Comparison of ENCODE assay signal across 14 cellular contexts in genomic region chr5:169758886-169759285, GRCh38.
DNase-seq lines count a peak whose midpoint lies in the region; ATAC-seq and TF ChIP-seq lines count a peak whose summit lies in the region.
"Had no signal": no experiment of that assay in that cellular context is flagged by ENCODE, and none has a peak within 500 bp of the region (broad histone marks: within the 10 kb centered on the region; RNA-seq: fewer than 3 reads in every experiment).

No MANE protein-coding gene starts in this region.

- no peak overlapping the region for H3K4me3 Mint-ChIP-seq in activated T-helper 17 cell treated with anti-CD3 and anti-CD28 coated beads, Interleukin-2, amount 50 U/mL, for 72 hours
- H3K4me3 Mint-ChIP-seq: CD4-positive, alpha-beta memory T cell had no signal

- H3K27ac Mint-ChIP-seq in activated T-helper 17 cell treated with anti-CD3 and anti-CD28 coated beads, Interleukin-2, amount 50 U/mL, for 72 hours: peak overlapping the region; percentile 3

- H2BK15ac ChIP-seq in IMR-90 (ENCODE audit: low read depth, low read length): no peak overlapping the region

- DNase-seq in EH (ENCODE audit: low read depth): peak; percentile 52
- peak; percentile 18 for DNase-seq in IMR-90
- peak; percentile 32 for DNase-seq in renal cortical epithelial cell (ENCODE audit: low read depth)
- no peak for DNase-seq in activated CD4-positive, CD25-positive, alpha-beta regulatory T cell treated with anti-CD3 and anti-CD28 coated beads, Interleukin-2, amount 50 U/mL, for 72 hours
- no peak for DNase-seq in NCI-H1417 treated with DMSO at 0.1 percent for 48 hours (lab: John Stamatoyannopoulos, UW)
- DNase-seq: BE2C; CD4-positive, alpha-beta memory T cell; DMS79; EL had no signal

- no peak for TF ChIP-seq RAD21 in IMR-90 (IDR thresholded peaks at IDR 0.05; ENCODE audit: low read length)

- no peak overlapping the region for H2AK9ac ChIP-seq in IMR-90 (replicated peaks; ENCODE audit: low read depth, low read length, poor library complexity)

- no peak overlapping the region for H2AK5ac ChIP-seq in IMR-90 (ENCODE audit: low read depth, low read length)

- no peak overlapping the region for H3K14ac ChIP-seq in IMR-90 (replicated peaks; ENCODE audit: low read depth, low read length)

- no TSS peak for BruUV-seq in IMR-90 (replicated peaks; lab: Mats Ljungman, UMichigan)

- no peak overlapping the region for H3K4ac ChIP-seq in IMR-90 (ENCODE audit: low read depth, low read length)

- H3K23ac ChIP-seq in IMR-90 (ENCODE audit: low read depth, low read length): no peak overlapping the region

- H3K27me3 Mint-ChIP-seq in activated T-helper 17 cell treated with anti-CD3 and anti-CD28 coated beads, Interleukin-2, amount 50 U/mL, for 72 hours: no peaks in the 10 kb centered on the region
- H3K27me3 Mint-ChIP-seq: CD4-positive, alpha-beta memory T cell had no signal

- H3K56ac ChIP-seq in IMR-90 (ENCODE audit: extremely low read depth, insufficient read depth, low read length): no peak overlapping the region

- CTCF ChIA-PET in IMR-90 (lab: Yijun Ruan, JAX): no interaction called here

- in situ Hi-C loops in IMR-90 (cut with MboI; ENCODE audit: low sequenced_read_pairs): no loop called here

- no peak overlapping the region for H4K5ac ChIP-seq in IMR-90 (ENCODE audit: low read depth, low read length)

- H3K9me1 ChIP-seq in IMR-90 (ENCODE audit: insufficient read depth, low read length): peaks cover 9% of the 10 kb centered on the region

- no peak overlapping the region for H4K91ac ChIP-seq in IMR-90 (ENCODE audit: insufficient read depth, low read depth, low read length)

- H2BK5ac ChIP-seq in IMR-90 (ENCODE audit: low read depth, low read length, poor library complexity, severe bottlenecking): no peak overlapping the region

- no peaks in the 10 kb centered on the region for H3K9me3 Mint-ChIP-seq in activated T-helper 17 cell treated with anti-CD3 and anti-CD28 coated beads, Interleukin-2, amount 50 U/mL, for 72 hours
- H3K9me3 Mint-ChIP-seq: CD4-positive, alpha-beta memory T cell had no signal

- no peaks in the 10 kb centered on the region for H3K36me3 ChIP-seq in IMR-90 (ENCODE audit: control insufficient read depth, insufficient read depth, low read length)
- H3K36me3 ChIP-seq: BE2C had no signal

- H3K4me3 ChIP-seq in IMR-90 (ENCODE audit: insufficient read depth, low read depth, low read length): no peak overlapping the region

- H3K9me3 ChIP-seq in IMR-90 (ENCODE audit: control insufficient read depth, insufficient read depth, low read length): no peaks in the 10 kb centered on the region
- H3K9me3 ChIP-seq: BE2C had no signal

- H3K4me1 Mint-ChIP-seq in activated T-helper 17 cell treated with anti-CD3 and anti-CD28 coated beads, Interleukin-2, amount 50 U/mL, for 72 hours: peaks cover 7% of the 10 kb centered on the region

- no peak for TF ChIP-seq POLR2A in IMR-90 (IDR thresholded peaks at IDR 0.05; ENCODE audit: low read depth, low read length)

- H2AFZ ChIP-seq in IMR-90 (replicated peaks; ENCODE audit: low read length, poor library complexity): no peak overlapping the region

- H2BK20ac ChIP-seq in IMR-90 (ENCODE audit: low read depth, low read length): no peak overlapping the region

- no peak overlapping the region for H3K18ac ChIP-seq in IMR-90 (ENCODE audit: low read depth, low read length)

- H3K9ac ChIP-seq in IMR-90 (ENCODE audit: low read depth, low read length): no peak overlapping the region

- dilution Hi-C loops in IMR-90 (cut with HindIII; ENCODE audit: low sequenced_read_pairs, unreplicated experiment): no loop called here

- no peak overlapping the region for H4K8ac ChIP-seq in IMR-90 (ENCODE audit: low read depth in 2 of 2, low read length in 2 of 2)

- no peak overlapping the region for H3K4me2 ChIP-seq in IMR-90 (ENCODE audit: low read depth, low read length)

- no peak for ATAC-seq in IMR-90 (ENCODE audit: low read depth)
- no peak for ATAC-seq in activated T-helper 17 cell treated with anti-CD3 and anti-CD28 coated beads, Interleukin-2, amount 50 U/mL, for 72 hours (replicated peaks)
- no peak for ATAC-seq in GM21526 (IDR thresholded peaks at IDR 0.05; ENCODE audit: low FRiP score, unreplicated experiment)
- ATAC-seq: HCT116 had no signal

- no peak overlapping the region for H3K27ac ChIP-seq in IMR-90 (ENCODE audit: insufficient read depth, low read length)
- H3K27ac ChIP-seq: C4-2B, HL-60 had no signal

- intact Hi-C loops in IMR-90 (cut with micrococcal nuclease): no loop called here

- peaks cover 88% of the 10 kb centered on the region for H3K36me3 Mint-ChIP-seq in activated T-helper 17 cell treated with anti-CD3 and anti-CD28 coated beads, Interleukin-2, amount 50 U/mL, for 72 hours (ENCODE audit: low read depth)

- no peaks in the 10 kb centered on the region for H4K20me1 ChIP-seq in IMR-90 (ENCODE audit: insufficient read depth, low read length)

- POLR2A ChIA-PET in IMR-90 (lab: Charles Lee; ENCODE audit: unreplicated experiment): no interaction called here

- H3K79me1 ChIP-seq in IMR-90 (ENCODE audit: low read depth in 1 of 2, low read length in 2 of 2): no peaks in the 10 kb centered on the region

- peaks cover 9% of the 10 kb centered on the region for H3K4me1 ChIP-seq in IMR-90 (ENCODE audit: control insufficient read depth, insufficient read depth, low read length)
- H3K4me1 ChIP-seq: BE2C had no signal

- no peaks in the 10 kb centered on the region for H3K27me3 ChIP-seq in IMR-90 (ENCODE audit: control insufficient read depth, insufficient read depth, low read length)

- no peak overlapping the region for H2BK120ac ChIP-seq in IMR-90 (ENCODE audit: low read depth, low read length)

- no peak for TF ChIP-seq CTCF in IMR-90 (conservative IDR thresholded peaks at IDR 0.05; ENCODE audit: low read depth, low read length)

TF ChIP-seq in IMR-90, 13 proteins besides CTCF, POLR2A, EP300 and RAD21:
- TF ChIP-seq BHLHE40 (IDR thresholded peaks at IDR 0.05; ENCODE audit: low read depth, low read length) (no peak), RFX5 (IDR thresholded peaks at IDR 0.05; ENCODE audit: low read depth, low read length) (no peak), SMC3 (IDR thresholded peaks at IDR 0.05; ENCODE audit: low read depth, low read length) (no peak), ELK1 (IDR thresholded peaks at IDR 0.05; ENCODE audit: borderline replicate concordance, low read depth, low read length) (no peak), RCOR1 (IDR thresholded peaks at IDR 0.05; ENCODE audit: insufficient replicate concordance, low read length) (no peak), NFE2L2 (IDR thresholded peaks at IDR 0.05; ENCODE audit: low read depth, low read length) (no peak), FOS (IDR thresholded peaks at IDR 0.05; ENCODE audit: low read depth, low read length) (no peak), MXI1 (IDR thresholded peaks at IDR 0.05; ENCODE audit: borderline replicate concordance, low read depth, low read length) (no peak)
TF ChIP-seq in IMR-90: peak in this region for 0.

Comparison
In these comparisons a context has a peak if more than half of its experiments do, and no peak if none do; other contexts are left out.
1. DNase-seq: peak in EH (single experiment), IMR-90 (single experiment) and renal cortical epithelial cell (single experiment); none in activated CD4-positive, CD25-positive, alpha-beta regulatory T cell treated with anti-CD3 and anti-CD28 coated beads, Interleukin-2, amount 50 U/mL, for 72 hours (single experiment) and NCI-H1417 treated with DMSO at 0.1 percent for 48 hours (single experiment).